In the genomic region with DNA sequence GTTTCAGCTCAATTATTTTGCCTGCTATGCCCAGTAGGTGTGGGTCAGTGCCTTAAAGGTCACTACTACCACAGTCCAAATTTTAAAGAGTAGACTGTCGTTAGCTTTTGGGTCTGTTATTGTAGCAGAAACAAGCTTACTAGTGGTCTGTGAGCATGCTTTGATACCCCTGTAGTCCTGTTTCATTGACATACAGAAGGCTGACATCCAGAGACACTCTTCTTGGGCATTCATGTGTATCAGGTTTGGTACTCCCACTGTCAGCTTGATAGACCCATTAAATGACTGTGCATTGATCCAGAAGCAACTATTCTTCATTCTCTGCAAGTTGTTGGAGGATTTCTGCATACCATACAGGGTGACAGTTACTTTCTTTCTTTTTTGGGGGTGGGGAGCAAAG, we compare ENCODE assay signal across 19 cellular contexts.
DNase-seq lines count a peak whose midpoint lies in the region; ATAC-seq and TF ChIP-seq lines count a peak whose summit lies in the region.
"Had no signal": no experiment of that assay in that cellular context is flagged by ENCODE, and none has a peak within 500 bp of the region (broad histone marks: within the 10 kb centered on the region; RNA-seq: fewer than 3 reads in every experiment).

No MANE protein-coding gene starts in this region.

- H3K9ac ChIP-seq in neural progenitor cell = no peak overlapping the region
- H3K9ac ChIP-seq: BLaER1 treated with 17β-estradiol and CSF1 and Interleukin-3, amounts not matched to agents 10 nM and 100 nM had no signal

- H3F3A ChIP-seq in GM23338 (replicated peaks; ENCODE audit: low read depth) (no peaks in the 10 kb centered on the region), neural progenitor cell (ENCODE audit: low read depth) (no peaks in the 10 kb centered on the region)

- H3K27me3 Mint-ChIP-seq in GM23338 (ENCODE audit: insufficient read depth, low read depth, poor library complexity) (peaks cover 2% of the 10 kb centered on the region), neural progenitor cell (ENCODE audit: insufficient read depth, low read depth) (no peaks in the 10 kb centered on the region)
- H3K27me3 Mint-ChIP-seq: B cell; CD4-positive, alpha-beta T cell had no signal

- H3K4me1 Mint-ChIP-seq in GM23338 (0 out of 3 replicates have a peak, but pooled peaks cover 5% of the 10 kb centered on the region), neural progenitor cell (peaks cover 10% of the 10 kb centered on the region)

- no peaks in the 10 kb centered on the region for H3K79me2 ChIP-seq in GM23338 (replicated peaks; ENCODE audit: insufficient read depth)
- no peaks in the 10 kb centered on the region for H3K79me2 ChIP-seq in neural progenitor cell (ENCODE audit: low read depth)

- H3K36me3 ChIP-seq in GM23338 (ENCODE audit: insufficient read depth) (no peaks in the 10 kb centered on the region), neural progenitor cell (no peaks in the 10 kb centered on the region), psoas muscle (ENCODE audit: insufficient read depth in 1 of 2, low read depth in 1 of 2) (no peaks in the 10 kb centered on the region)
- H3K36me3 ChIP-seq: BLaER1 treated with 17β-estradiol and CSF1 and Interleukin-3, amounts not matched to agents 10 nM and 100 nM had no signal

- no peaks in the 10 kb centered on the region for H3K9me3 Mint-ChIP-seq in GM23338
- no peaks in the 10 kb centered on the region for H3K9me3 Mint-ChIP-seq in neural progenitor cell
- H3K9me3 Mint-ChIP-seq: CD4-positive, alpha-beta T cell; CD8-positive, alpha-beta T cell had no signal

- TF ChIP-seq CTCF in GM23338 (conservative IDR thresholded peaks at IDR 0.05; ENCODE audit: low read depth in 2 of 2) (no peak), neural progenitor cell (IDR thresholded peaks at IDR 0.05) (no peak), psoas muscle (IDR thresholded peaks at IDR 0.05) (no peak)

- no peak overlapping the region for H3K4me3 ChIP-seq in GM23338
- no peak overlapping the region for H3K4me3 ChIP-seq in neural progenitor cell
- no peak overlapping the region for H3K4me3 ChIP-seq in psoas muscle
- H3K4me3 ChIP-seq: A549; BLaER1 treated with 17β-estradiol and CSF1 and Interleukin-3, amounts not matched to agents 10 nM and 100 nM had no signal

- intact Hi-C loops in psoas muscle (cut with DNase I) = no loop called here

- H3K27me3 ChIP-seq in GM23338 (ENCODE audit: insufficient read depth) (no peaks in the 10 kb centered on the region), neural progenitor cell (no peaks in the 10 kb centered on the region), psoas muscle (ENCODE audit: insufficient read depth in 3 of 3, low read length in 2 of 3) (peaks cover 0 to 2% (median 0%) of the 10 kb centered on the region in 3 donors)
- H3K27me3 ChIP-seq: BLaER1 treated with 17β-estradiol and CSF1 and Interleukin-3, amounts not matched to agents 10 nM and 100 nM had no signal

- H3K9me3 ChIP-seq in neural progenitor cell (ENCODE audit: low read depth) = no peaks in the 10 kb centered on the region
- no peaks in the 10 kb centered on the region for H3K9me3 ChIP-seq in psoas muscle
- H3K9me3 ChIP-seq: A549; BLaER1 treated with 17β-estradiol and CSF1 and Interleukin-3, amounts not matched to agents 10 nM and 100 nM; Caco-2 had no signal

- H3K4me2 ChIP-seq in GM23338 (no peak overlapping the region), neural progenitor cell (peak overlapping the region; percentile 2)
- H3K4me2 ChIP-seq: A549; BLaER1 treated with 17β-estradiol and CSF1 and Interleukin-3, amounts not matched to agents 10 nM and 100 nM had no signal

- H3K4me3 Mint-ChIP-seq in GM23338 (no peak overlapping the region), neural progenitor cell (no peak overlapping the region)
- H3K4me3 Mint-ChIP-seq: B cell; CD4-positive, alpha-beta T cell; CD8-positive, alpha-beta T cell had no signal

- whole genome bisulfite sequencing in psoas muscle, 3 donors = 71 to 91% (median 74%) methylated on average over 1 of the region's 1 CpG

- H3K27ac ChIP-seq in GM23338 (ENCODE audit: low read depth) = no peak overlapping the region
- H3K27ac ChIP-seq in neural progenitor cell = no peak overlapping the region
- H3K27ac ChIP-seq in psoas muscle = no peak overlapping the region
- H3K27ac ChIP-seq: 22Rv1; A549; BLaER1 treated with 17β-estradiol and CSF1 and Interleukin-3, amounts not matched to agents 10 nM and 100 nM; C4-2B had no signal

- peak overlapping the region; percentile 40; the same call in 1 of the 2 replicates for H2AFZ ChIP-seq in GM23338
- no peak overlapping the region for H2AFZ ChIP-seq in neural progenitor cell (replicated peaks)

- H3K4me1 ChIP-seq in GM23338 (ENCODE audit: insufficient read depth) (no peaks in the 10 kb centered on the region), neural progenitor cell (peaks cover 10% of the 10 kb centered on the region), psoas muscle (no peaks in the 10 kb centered on the region)
- H3K4me1 ChIP-seq: A549, Caco-2 had no signal

- H3K36me3 Mint-ChIP-seq in GM23338 (ENCODE audit: low read depth) (no peaks in the 10 kb centered on the region), neural progenitor cell (no peaks in the 10 kb centered on the region)
- H3K36me3 Mint-ChIP-seq: CD8-positive, alpha-beta T cell had no signal

- H4K20me1 ChIP-seq in GM23338 (replicated peaks; ENCODE audit: insufficient read depth) (no peaks in the 10 kb centered on the region), neural progenitor cell (ENCODE audit: low read depth) (no peaks in the 10 kb centered on the region)
- H4K20me1 ChIP-seq: BLaER1 treated with 17β-estradiol and CSF1 and Interleukin-3, amounts not matched to agents 10 nM and 100 nM had no signal

- DNase-seq in GM23338 (ENCODE audit: low spot score) (no peak), left kidney (ENCODE audit: low read depth, low spot score) (peak; percentile 68), neural progenitor cell (ENCODE audit: low spot score) (peak; percentile 54), retina (peak; percentile 66), NCI-H345 (lab: John Stamatoyannopoulos, UW) (no peak), psoas muscle (no peak)
- DNase-seq: AML-193; Caco-2; Calu3; CD4-positive, alpha-beta T cell; CD8-positive, alpha-beta T cell; DMS79 treated with DMSO at 0.1 percent for 48 hours; GF-D8 had no signal

- ATAC-seq in GM23338 (no peak), psoas muscle (no peak), HG02571 (IDR thresholded peaks at IDR 0.05; ENCODE audit: unreplicated experiment) (no peak)
- ATAC-seq: A549; CD8-positive, alpha-beta T cell had no signal

- H3K27ac Mint-ChIP-seq in GM23338 (no peak overlapping the region), neural progenitor cell (no peak overlapping the region)
- H3K27ac Mint-ChIP-seq: B cell; CD4-positive, alpha-beta T cell; CD8-positive, alpha-beta T cell had no signal

- H3K9me2 ChIP-seq in GM23338 (ENCODE audit: insufficient read depth) = no peaks in the 10 kb centered on the region

TF ChIP-seq in GM23338, 12 proteins besides CTCF, POLR2A, EP300 and RAD21 (continues in another document):
- no peak for TF ChIP-seq ZNF114 (CRISPR knock-in tag; IDR thresholded peaks at IDR 0.05)
- TF ChIP-seq, protein P1, sequence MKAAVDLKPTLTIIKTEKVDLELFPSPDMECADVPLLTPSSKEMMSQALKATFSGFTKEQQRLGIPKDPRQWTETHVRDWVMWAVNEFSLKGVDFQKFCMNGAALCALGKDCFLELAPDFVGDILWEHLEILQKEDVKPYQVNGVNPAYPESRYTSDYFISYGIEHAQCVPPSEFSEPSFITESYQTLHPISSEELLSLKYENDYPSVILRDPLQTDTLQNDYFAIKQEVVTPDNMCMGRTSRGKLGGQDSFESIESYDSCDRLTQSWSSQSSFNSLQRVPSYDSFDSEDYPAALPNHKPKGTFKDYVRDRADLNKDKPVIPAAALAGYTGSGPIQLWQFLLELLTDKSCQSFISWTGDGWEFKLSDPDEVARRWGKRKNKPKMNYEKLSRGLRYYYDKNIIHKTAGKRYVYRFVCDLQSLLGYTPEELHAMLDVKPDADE (IDR thresholded peaks at IDR 0.05) = no peak
- no peak for TF ChIP-seq CREB1 (CRISPR knock-in tag; IDR thresholded peaks at IDR 0.05; ENCODE audit: low read depth)
- TF ChIP-seq NANOG (IDR thresholded peaks at IDR 0.05; ENCODE audit: borderline replicate concordance) = no peak
- no peak for TF ChIP-seq EZH2 (IDR thresholded peaks at IDR 0.05; ENCODE audit: low read depth, unreplicated experiment)
- no peak for TF ChIP-seq POLR2AphosphoS5 (IDR thresholded peaks at IDR 0.05; ENCODE audit: low read depth)
- TF ChIP-seq EZH2phosphoT487 (IDR thresholded peaks at IDR 0.05; ENCODE audit: unreplicated experiment) = no peak
- no peak for TF ChIP-seq STAT1 (IDR thresholded peaks at IDR 0.05; ENCODE audit: unreplicated experiment)

Comparison
In these comparisons a context has a peak if more than half of its experiments do, and no peak if none do; other contexts are left out.
1. DNase-seq: peak in left kidney (single experiment), neural progenitor cell (single experiment) and retina (single experiment); none in GM23338 (single experiment), NCI-H345 (single experiment) and psoas muscle (0 of 2).